In genomic region chr3:193605876-193606275, GRCh38 we compare ENCODE assay signal across 8 cellular contexts. TPM values are rescaled to one million over a fixed set of nuclear protein-coding genes. Genes with fewer than 3 reads are reported as not detected.
DNase-seq lines count a peak whose midpoint lies in the region; ATAC-seq lines count a peak whose summit lies in the region.

No MANE protein-coding gene starts in this region.

- in situ Hi-C loops in Caki2 (cut with HindIII; ENCODE audit: low pct_unique_long_range_greater_than_20kb, low sequenced_read_pairs) (no loop called here), SK-MEL-5 (cut with HindIII; ENCODE audit: low pct_unique_long_range_greater_than_20kb, low sequenced_read_pairs) (no loop called here)

- DNase-seq in Caki2 (ENCODE audit: low read depth) (peak; percentile 41), Kasumi-1 (lab: John Stamatoyannopoulos, UW) (peak; percentile 57 to 75), SK-MEL-5 (ENCODE audit: low read depth, low spot score) (peak; percentile 88), astrocyte of the hippocampus (ENCODE audit: low read depth, low spot score) (peak; percentile 67), iPS DF 19.7 (ENCODE audit: low read depth, low spot score) (peak; percentile 69)
- DNase-seq in stimulated activated CD4-positive, alpha-beta T cell treated with anti-CD3 and anti-CD28 coated beads, Interleukin-1b, Interleukin-23, amount 100 ng/mL, for 1 hour (ENCODE audit: low read depth in 2 of 2), result peak; percentile 10 to 26

- peak; percentile 79 for ATAC-seq in GM21360 (IDR thresholded peaks at IDR 0.05; ENCODE audit: unreplicated experiment)
- no peak for ATAC-seq in HG03457 (IDR thresholded peaks at IDR 0.05; ENCODE audit: unreplicated experiment)

RNA-seq across cellular contexts. Expression of gene OPA1, which starts 12.9 kb away (rescaled TPM):
- 25.0 and 50.4 TPM in 2 replicates for total RNA-seq in Caki2 (2014; rRNA removed; shearing (Covaris generic); ENCODE audit: low replicate concordance)
- total RNA-seq in SK-MEL-5 (2014; rRNA removed; shearing (Covaris generic)), result 133 and 142 TPM in 2 replicates
- polyA plus RNA-seq in SK-MEL-5 (2015; cell fraction: cytosol; rRNA removed), result 45.1 and 62.6 TPM in 2 replicates
- 85.8 and 113 TPM in 2 replicates for polyA plus RNA-seq in SK-MEL-5 (2015; cell fraction: nucleus; rRNA removed)

RNA-seq across cellular contexts. Expression of gene ATP13A4, which starts 51.2 kb away (rescaled TPM):
- not detected in 2 replicates for total RNA-seq in Caki2 (2014; rRNA removed; shearing (Covaris generic); ENCODE audit: low replicate concordance)
- total RNA-seq in SK-MEL-5 (2014; rRNA removed; shearing (Covaris generic)), result not detected in 2 replicates
- polyA plus RNA-seq in SK-MEL-5 (2015; cell fraction: cytosol; rRNA removed), result not detected in 2 replicates
- 0.17 and 0.28 TPM in 2 replicates for polyA plus RNA-seq in SK-MEL-5 (2015; cell fraction: nucleus; rRNA removed)

Comparison
In these comparisons a context has a peak if more than half of its experiments do, and no peak if none do; other contexts are left out.
1. DNase-seq: peak in every context shown above with its lines; median percentile 88 in SK-MEL-5; 69 in iPS DF 19.7; 67 in astrocyte of the hippocampus; 66 in Kasumi-1; 41 in Caki2; 18 in stimulated activated CD4-positive, alpha-beta T cell treated with anti-CD3 and anti-CD28 coated beads, Interleukin-1b, Interleukin-23, amount 100 ng/mL, for 1 hour.